In the genomic region with DNA sequence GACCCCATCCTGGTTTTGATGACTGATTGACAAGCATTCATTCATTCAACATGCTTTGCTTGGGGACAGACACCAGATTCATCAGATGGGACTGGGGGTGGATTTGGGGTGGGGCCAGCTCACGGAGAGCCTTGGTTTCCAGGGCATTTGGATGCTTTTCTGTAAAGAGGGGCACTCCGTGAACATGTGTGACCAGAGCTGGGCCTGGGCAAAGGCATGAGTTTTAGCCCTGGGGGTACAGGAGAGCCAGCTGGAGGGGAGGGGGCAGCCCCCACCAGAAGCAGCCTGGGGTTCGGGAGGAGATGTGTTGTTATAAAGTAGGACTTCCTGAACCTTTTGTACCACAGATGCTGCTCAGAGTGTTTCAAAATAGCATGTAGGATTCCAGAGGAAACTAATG, we compare ENCODE assay signal across 19 cellular contexts.
"Had no signal": no experiment of that assay in that cellular context is flagged by ENCODE, and none has a peak within 500 bp of the region (broad histone marks: within the 10 kb centered on the region; RNA-seq: fewer than 3 reads in every experiment).

No MANE protein-coding gene starts in this region.

- H3K79me2 ChIP-seq: parathyroid adenoma had no signal

- DNase-seq: cortex of kidney; effector memory CD4-positive, alpha-beta T cell; foreskin keratinocyte; immature natural killer cell; left colon; left ventricle myocardium superior; mesenchymal stem cell; midbrain; nephron progenitor cell; stimulated activated CD4-positive, alpha-beta T cell treated with anti-CD3 and anti-CD28 coated beads, Interleukin-2, amount 100 ng/mL, for 24 hours; stimulated activated CD4-positive, alpha-beta T cell treated with anti-CD3 and anti-CD28 coated beads, Interleukin-4, amount 100 ng/mL, for 4 hours; stimulated activated naive B cell treated with anti-CD40 and anti-IgM and Interleukin-4, amounts not matched to agents 10 μg/mL and 1 μg/mL and 100 μg/mL, for 72 hours; stimulated activated naive CD8-positive, alpha-beta T cell treated with anti-CD3 and anti-CD28 coated beads, Interleukin-15, amount 100 ng/mL, for 72 hours; testis; transverse colon had no signal

- H3K27me3 ChIP-seq: foreskin keratinocyte, testis, transverse colon had no signal

- FAIRE-seq: endometrium had no signal

- H3K27ac Mint-ChIP-seq: immature natural killer cell; nephron progenitor cell; stimulated activated naive B cell treated with anti-CD40 and anti-IgM and Interleukin-4, amounts not matched to agents 10 μg/mL and 1 μg/mL and 100 μg/mL, for 72 hours; stimulated activated naive CD8-positive, alpha-beta T cell treated with anti-CD3 and anti-CD28 coated beads, Interleukin-15, amount 100 ng/mL, for 72 hours had no signal

- H3K27ac ChIP-seq: foreskin keratinocyte, parathyroid adenoma, testis, transverse colon had no signal

- ATAC-seq: foreskin keratinocyte; left colon; left ventricle myocardium superior; sciatic nerve; stimulated activated naive CD8-positive, alpha-beta T cell treated with anti-CD3 and anti-CD28 coated beads, Interleukin-15, amount 100 ng/mL, for 72 hours had no signal

- H3K9ac ChIP-seq: parathyroid adenoma had no signal

- H3K9me3 Mint-ChIP-seq: nephron progenitor cell; stimulated activated naive B cell treated with anti-CD40 and anti-IgM and Interleukin-4, amounts not matched to agents 10 μg/mL and 1 μg/mL and 100 μg/mL, for 72 hours; stimulated activated naive CD8-positive, alpha-beta T cell treated with anti-CD3 and anti-CD28 coated beads, Interleukin-15, amount 100 ng/mL, for 72 hours had no signal

- H3K36me3 ChIP-seq: transverse colon had no signal

- H3K36me3 Mint-ChIP-seq: immature natural killer cell; stimulated activated naive B cell treated with anti-CD40 and anti-IgM and Interleukin-4, amounts not matched to agents 10 μg/mL and 1 μg/mL and 100 μg/mL, for 72 hours had no signal

- H3K4me3 ChIP-seq: lung, testis, transverse colon had no signal

- H3K4me1 ChIP-seq: parathyroid adenoma had no signal

- H2AFZ ChIP-seq: parathyroid adenoma had no signal

- H3K4me3 Mint-ChIP-seq: immature natural killer cell; nephron progenitor cell; stimulated activated naive B cell treated with anti-CD40 and anti-IgM and Interleukin-4, amounts not matched to agents 10 μg/mL and 1 μg/mL and 100 μg/mL, for 72 hours; stimulated activated naive CD8-positive, alpha-beta T cell treated with anti-CD3 and anti-CD28 coated beads, Interleukin-15, amount 100 ng/mL, for 72 hours had no signal

- H3K9me3 ChIP-seq: testis, transverse colon had no signal
